24 cellular contexts compared by ENCODE assay signal in the genomic region with DNA sequence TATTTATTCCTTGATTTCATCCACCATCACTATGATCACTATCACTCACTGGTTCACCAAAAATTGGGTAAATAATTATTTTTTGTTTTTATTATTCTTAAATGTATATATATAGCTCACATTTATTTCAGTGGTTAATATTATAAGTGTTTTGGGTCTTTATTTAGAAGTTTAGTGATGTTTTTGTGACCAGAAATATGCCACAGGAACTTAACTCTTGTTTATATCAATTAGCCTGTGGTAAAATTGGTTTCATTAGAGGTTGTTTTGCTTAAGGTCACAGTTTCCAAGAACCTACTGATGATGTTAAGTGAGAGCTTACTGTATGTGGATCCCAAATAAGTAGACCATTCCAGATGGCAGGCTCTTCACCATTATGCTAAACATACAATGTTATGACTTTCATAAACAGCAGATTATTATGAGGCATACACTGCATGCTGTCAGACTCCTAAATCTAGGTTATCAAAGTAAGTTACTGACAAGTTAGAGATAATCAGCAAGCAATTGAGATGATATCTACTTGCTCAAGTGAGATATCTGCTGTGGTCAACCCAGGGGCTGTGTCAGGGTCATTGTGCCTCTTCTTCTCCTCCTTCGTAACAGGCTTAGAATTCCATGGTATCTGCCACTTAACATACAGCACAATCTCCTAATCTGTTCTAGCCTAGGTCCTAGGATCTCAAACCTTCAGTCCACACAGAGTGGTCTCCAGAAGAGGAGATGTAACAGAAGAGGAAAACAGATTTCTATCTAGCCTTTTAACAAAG. TPM values are rescaled to one million over a fixed set of nuclear protein-coding genes. Genes with fewer than 3 reads are reported as not detected.
DNase-seq lines count a peak whose midpoint lies in the region; ATAC-seq and TF ChIP-seq lines count a peak whose summit lies in the region.
"Had no signal": no experiment of that assay in that cellular context is flagged by ENCODE, and none has a peak within 500 bp of the region (broad histone marks: within the 10 kb centered on the region; RNA-seq: fewer than 3 reads in every experiment).

No MANE protein-coding gene starts in this region.

- H3K36me3 ChIP-seq in liver (ENCODE audit: control insufficient read depth in 4 of 4, insufficient read depth in 3 of 4, low read depth in 1 of 4, low read length in 3 of 4) (no peaks in the 10 kb centered on the region), right lobe of liver (no peaks in the 10 kb centered on the region), Panc1 (ENCODE audit: control insufficient read depth, insufficient read depth, low read length) (no peaks in the 10 kb centered on the region), vagina (no peaks in the 10 kb centered on the region)
- H3K36me3 ChIP-seq: breast epithelium had no signal

- peak overlapping the region in 1 of 5 donors; percentile 18 for H3K4me3 Mint-ChIP-seq in immature natural killer cell
- H3K4me3 Mint-ChIP-seq in H9: no peak overlapping the region
- H3K4me3 Mint-ChIP-seq: activated CD4-positive, alpha-beta memory T cell treated with anti-CD3 and anti-CD28 coated beads for 36 hours had no signal

- H3K18ac ChIP-seq in H9 (ENCODE audit: insufficient read length, low read depth, low read length): no peak overlapping the region

- H3K36me3 Mint-ChIP-seq in immature natural killer cell: no peaks in the 10 kb centered on the region
- H3K36me3 Mint-ChIP-seq in H9 (ENCODE audit: insufficient read depth in 1 of 3, low read depth in 3 of 3): peaks cover 0 to 4% (median 1%) of the 10 kb centered on the region in 3 experiments; a peak in 4 of 7 replicates

- ATAC-seq in right lobe of liver: no peak
- ATAC-seq in Panc1: no peak
- ATAC-seq: activated CD4-positive, CD25-positive, alpha-beta regulatory T cell treated with anti-CD3 and anti-CD28 coated beads, Interleukin-2, amount 50 U/mL, for 24 hours; activated naive CD4-positive, alpha-beta T cell treated with anti-CD3 and anti-CD28 coated beads, Interleukin-2, amount 50 U/mL, for 72 hours; HepG2; SK-N-SH treated with all-trans-retinoic acid at 6 μM for 48 hours had no signal

- no peaks in the 10 kb centered on the region for H3K9me3 ChIP-seq in liver (ENCODE audit: control insufficient read depth in 4 of 4, low read length in 3 of 4)
- H3K9me3 ChIP-seq in right lobe of liver: no peaks in the 10 kb centered on the region
- no peaks in the 10 kb centered on the region; the same call in 1 of the 2 replicates for H3K9me3 ChIP-seq in Panc1 (ENCODE audit: control insufficient read depth, insufficient read depth, low read depth, low read length)
- no peaks in the 10 kb centered on the region for H3K9me3 ChIP-seq in H9 (ENCODE audit: control insufficient read depth, low read depth, low read length)
- H3K9me3 ChIP-seq in vagina: no peaks in the 10 kb centered on the region
- H3K9me3 ChIP-seq: breast epithelium had no signal

- no peak overlapping the region for H3T11ph ChIP-seq in H9 (ENCODE audit: low read length)

- H3K4me2 ChIP-seq in H9 (ENCODE audit: insufficient read depth, insufficient read length, low read length): no peak overlapping the region

- H3K4me1 Mint-ChIP-seq in immature natural killer cell (peaks cover 34 to 59% of the 10 kb centered on the region in 2 donors), H9 (peaks cover 15 to 16% of the 10 kb centered on the region in 2 experiments)

- H3K79me2 ChIP-seq in H9 (ENCODE audit: insufficient read depth, low read length): no peaks in the 10 kb centered on the region

- H3K4me3 ChIP-seq in liver (ENCODE audit: low read depth in 1 of 3, low read length in 3 of 3) (no peak overlapping the region), right lobe of liver (no peak overlapping the region), Panc1 (ENCODE audit: low read depth in 2 of 2, low read length in 2 of 2) (no peak overlapping the region), vagina (no peak overlapping the region)
- H3K4me3 ChIP-seq: breast epithelium had no signal

- H3K79me1 ChIP-seq in H9 (ENCODE audit: insufficient read depth, low read depth, low read length, poor library complexity, severe bottlenecking): no peaks in the 10 kb centered on the region

- peaks cover 14 to 54% (median 45%) of the 10 kb centered on the region in 4 donors for H3K4me1 ChIP-seq in liver (ENCODE audit: control insufficient read depth in 4 of 4, insufficient read depth in 4 of 4, low read length in 3 of 4)
- H3K4me1 ChIP-seq in right lobe of liver: peaks cover 0 to 69% (median 31%) of the 10 kb centered on the region in 4 donors
- H3K4me1 ChIP-seq in Panc1 (ENCODE audit: control insufficient read depth, insufficient read depth, low read length): peaks cover 53% of the 10 kb centered on the region
- H3K4me1 ChIP-seq in H9 (ENCODE audit: insufficient read depth, low read length): no peaks in the 10 kb centered on the region; the same call in 1 of the 2 replicates
- H3K4me1 ChIP-seq in vagina: peaks cover 61% of the 10 kb centered on the region
- H3K4me1 ChIP-seq: breast epithelium had no signal

- no peaks in the 10 kb centered on the region for H3K9me3 Mint-ChIP-seq in immature natural killer cell
- H3K9me3 Mint-ChIP-seq in H9: no peaks in the 10 kb centered on the region
- H3K9me3 Mint-ChIP-seq: activated CD4-positive, alpha-beta memory T cell treated with anti-CD3 and anti-CD28 coated beads for 36 hours had no signal

- no peak overlapping the region for H3K23ac ChIP-seq in H9 (ENCODE audit: insufficient read length, low read depth, low read length)

- no TSS peak for BruUV-seq in Panc1 (replicated peaks; lab: Mats Ljungman, UMichigan)

- TF ChIP-seq POLR2A in right lobe of liver (IDR thresholded peaks at IDR 0.05): no peak
- TF ChIP-seq POLR2A in vagina (IDR thresholded peaks at IDR 0.05): no peak

- H2BK20ac ChIP-seq in H9 (ENCODE audit: low read depth, low read length, poor library complexity, severe bottlenecking): no peak overlapping the region

- H2BK12ac ChIP-seq in H9 (ENCODE audit: insufficient read length, low read depth, low read length): no peak overlapping the region

- H3K56ac ChIP-seq in H9 (ENCODE audit: insufficient read length, low read depth, low read length): no peak overlapping the region

- no peak overlapping the region for H4K91ac ChIP-seq in H9 (ENCODE audit: insufficient read length, low read depth, low read length)

- no peak overlapping the region for H3K14ac ChIP-seq in H9 (ENCODE audit: insufficient read depth, low read length)

- H4K8ac ChIP-seq in H9 (replicated peaks; ENCODE audit: insufficient read length, low read depth, low read length): no peak overlapping the region

- no peak for TF ChIP-seq RAD21 in liver (IDR thresholded peaks at IDR 0.05)

- peak overlapping the region; percentile 17 for H3K27ac ChIP-seq in liver (ENCODE audit: low read depth in 1 of 2, low read length in 2 of 2)
- H3K27ac ChIP-seq in right lobe of liver: peak overlapping the region in 1 of 3 donors; percentile 61
- peak overlapping the region; percentile 51; the same call in 1 of the 2 replicates for H3K27ac ChIP-seq in Panc1 (ENCODE audit: low read length)
- H3K27ac ChIP-seq in H9 (ENCODE audit: insufficient read length, low read depth, low read length): no peak overlapping the region
- H3K27ac ChIP-seq in vagina: no peak overlapping the region
- H3K27ac ChIP-seq: breast epithelium had no signal

- no peaks in the 10 kb centered on the region for H3K27me3 Mint-ChIP-seq in immature natural killer cell (ENCODE audit: low read depth in 3 of 3)
- no peaks in the 10 kb centered on the region for H3K27me3 Mint-ChIP-seq in H9 (ENCODE audit: low read depth)
- H3K27me3 Mint-ChIP-seq: activated CD4-positive, alpha-beta memory T cell treated with anti-CD3 and anti-CD28 coated beads for 36 hours had no signal

- intact Hi-C loops in right lobe of liver (cut with DNase I): no loop called here
- intact Hi-C loops in Panc1 (cut with micrococcal nuclease; ENCODE audit: unreplicated experiment): no loop called here
- intact Hi-C loops in vagina (cut with DNase I): no loop called here

- H3K23me2 ChIP-seq in H9 (ENCODE audit: insufficient read length, low read depth, low read length, poor library complexity, severe bottlenecking): no peaks in the 10 kb centered on the region

- POLR2A ChIA-PET in Panc1 (lab: Charles Lee): no interaction called here

- H3K27ac Mint-ChIP-seq in immature natural killer cell (peak overlapping the region in 5 of 6 donors; percentile 11 to 79 (median 23)), H9 (0 out of 7 replicates have a peak overlapping the region, but pooled peaks of 1 of the 3 experiments have one; percentile 46)
- H3K27ac Mint-ChIP-seq: activated CD4-positive, alpha-beta memory T cell treated with anti-CD3 and anti-CD28 coated beads for 36 hours; activated naive CD4-positive, alpha-beta T cell treated with anti-CD3 and anti-CD28 coated beads, Interleukin-2, amount 50 U/mL, for 72 hours had no signal

- H3K27me3 ChIP-seq in liver (ENCODE audit: control insufficient read depth in 4 of 4, insufficient read depth in 4 of 4, low read length in 3 of 4): no peaks in the 10 kb centered on the region
- H3K27me3 ChIP-seq in right lobe of liver: no peaks in the 10 kb centered on the region
- H3K27me3 ChIP-seq in Panc1 (ENCODE audit: control insufficient read depth, insufficient read depth, low read length): no peaks in the 10 kb centered on the region
- no peaks in the 10 kb centered on the region for H3K27me3 ChIP-seq in H9 (ENCODE audit: insufficient read depth, low read length)
- no peaks in the 10 kb centered on the region for H3K27me3 ChIP-seq in vagina
- H3K27me3 ChIP-seq: breast epithelium had no signal

- TF ChIP-seq CTCF in liver (IDR thresholded peaks at IDR 0.05; ENCODE audit: low read depth, low read length, missing input control) (no peak), right lobe of liver (IDR thresholded peaks at IDR 0.05) (no peak), Panc1 (IDR thresholded peaks at IDR 0.05) (no peak), H9 (conservative IDR thresholded peaks at IDR 0.05) (no peak), vagina (IDR thresholded peaks at IDR 0.05) (no peak)

- no peak overlapping the region for H2BK5ac ChIP-seq in H9 (ENCODE audit: insufficient read length, low read length)

- no peak overlapping the region for H2AFZ ChIP-seq in H9 (ENCODE audit: low read length)

- H2AK5ac ChIP-seq in H9 (ENCODE audit: insufficient read length, low read length): no peak overlapping the region

- no peak overlapping the region for H2BK120ac ChIP-seq in H9 (ENCODE audit: low read depth, low read length, poor library complexity, severe bottlenecking)

- H4K5ac ChIP-seq in H9 (ENCODE audit: insufficient read length, low read depth, low read length): no peak overlapping the region

- no peaks in the 10 kb centered on the region for H4K20me1 ChIP-seq in H9 (ENCODE audit: control insufficient read depth, insufficient read depth, insufficient read length)

- H3K9ac ChIP-seq in liver (ENCODE audit: low read depth in 1 of 2, low read length in 2 of 2) (no peak overlapping the region), H9 (ENCODE audit: extremely low read depth, insufficient read length, low read length) (no peak overlapping the region)

- no peak overlapping the region for H3K4ac ChIP-seq in H9 (ENCODE audit: low read depth, low read length)

- CTCF ChIA-PET in Panc1 (lab: Charles Lee): no interaction called here

- 88% methylated on average over 1 of the region's 1 CpG for WGBS in liver
- 40% methylated on average over 1 of the region's 1 CpG for WGBS in right lobe of liver (ENCODE audit: insufficient coverage, low coverage, low lambda C conversion rate, missing lambda C conversion rate)
- WGBS in H9 (ENCODE audit: extremely low coverage, insufficient read length, low lambda C conversion rate): no CpG with 5 or more reads among the region's 1 CpG

- in situ Hi-C loops in Panc1 (cut with HindIII; ENCODE audit: low pct_unique_long_range_greater_than_20kb, low sequenced_read_pairs): no loop called here

- no peak overlapping the region for H2BK15ac ChIP-seq in H9 (ENCODE audit: low read depth, low read length)

- DNase-seq in right lobe of liver (no peak), Panc1 (ENCODE audit: low read depth, low spot score) (no peak), immature natural killer cell (no peak), superior temporal gyrus (ENCODE audit: extremely low spot score) (peak; percentile 24), 8988T (no peak), H9 (no peak), vagina (ENCODE audit: extremely low spot score in 2 of 2) (no peak)
- DNase-seq: activated CD4-positive, alpha-beta memory T cell treated with anti-CD3 and anti-CD28 coated beads for 36 hours; activated CD8-positive, alpha-beta memory T cell treated with anti-CD3 and anti-CD28 coated beads, Interleukin-2, amount 50 U/mL, for 48 hours; anterior cingulate cortex; HCEC 1CT; MV-4-11; NCI-H446 treated with DMSO at 0.1 percent for 48 hours; nucleus accumbens; stimulated activated CD4-positive, alpha-beta T cell treated with anti-CD3 and anti-CD28 coated beads, Interleukin-15, amount 100 ng/mL, for 24 hours; stimulated activated CD4-positive, alpha-beta T cell treated with anti-CD3 and anti-CD28 coated beads, Interleukin-4, amount 100 ng/mL, for 4 hours; T-helper 2 cell; trophoblast cell had no signal

RNA-seq across cellular contexts. Expression of gene NR3C1, which starts 57.6 kb away (rescaled TPM):
- total RNA-seq in liver (10 to 100 TPM; 27.3 to 36.4 TPM), right lobe of liver (10 to 100 TPM; 27.3 to 60.1 (median 47.2) TPM), Panc1 (2021; ENCODE audit: unreplicated experiment) (52.6 TPM), H9 (2021) (26.5 and 31.4 TPM in 2 replicates), vagina (46.7 TPM)
- polyA plus RNA-seq in liver (10 to 100 TPM; 24.5 to 30.7 TPM), immature natural killer cell (100 to 1,000 TPM in 1 of 3 donors, 10 to 100 TPM in 2; 87.3 to 142 (median 92.6) TPM)
- polyA plus RNA-seq in Panc1 (2012; ENCODE audit: insufficient read length): 15.0 TPM

Comparison
In these comparisons a context has a peak if more than half of its experiments do, and no peak if none do; other contexts are left out.
1. H3K27ac ChIP-seq: peak in liver (2 of 2) and Panc1 (single experiment); none in H9 (single experiment) and vagina (single experiment).